15 cellular contexts compared by ENCODE assay signal in the genomic region with DNA sequence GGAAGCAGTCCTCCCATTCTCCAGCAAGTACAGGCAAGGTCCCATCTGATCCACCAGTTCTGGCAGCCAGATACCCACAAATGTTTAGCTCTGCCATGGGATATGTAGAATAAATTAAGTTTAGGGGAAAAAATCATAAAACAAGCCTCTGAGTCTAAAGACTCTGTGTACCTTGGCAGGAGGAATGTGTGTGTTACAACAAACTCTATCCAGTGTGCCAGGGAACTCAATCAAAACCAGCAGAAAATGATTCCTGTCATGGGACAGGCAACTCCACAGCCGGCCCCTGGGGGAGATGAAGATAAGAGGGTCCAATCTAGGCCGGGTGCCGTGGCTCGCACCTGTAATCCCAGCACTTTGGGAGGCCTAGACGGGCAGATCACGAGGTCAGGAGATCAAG.
"Had no signal": no experiment of that assay in that cellular context is flagged by ENCODE, and none has a peak within 500 bp of the region (broad histone marks: within the 10 kb centered on the region; RNA-seq: fewer than 3 reads in every experiment).

No MANE protein-coding gene starts in this region.

- DNase-seq: activated CD4-positive, alpha-beta T cell treated with anti-CD3 and anti-CD28 coated beads, Interleukin-2, amount 50 U/mL, for 4 hours; activated CD8-positive, alpha-beta memory T cell treated with anti-CD3 and anti-CD28 coated beads, Interleukin-2, amount 10 ng/mL, durations not matched to agents 7 days and 5 days; activated effector memory CD4-positive, alpha-beta T cell treated with anti-CD3 and anti-CD28 coated beads, Interleukin-2, amount 50 U/mL, for 16 hours; activated T-cell treated with anti-CD3 and anti-CD28 coated beads, Interleukin-2, amount 50 U/mL, for 24 hours; amygdala; effector CD8-positive, alpha-beta T cell; hippocampal formation; kidney glomerular epithelial cell; lower lobe of right lung; naive thymus-derived CD4-positive, alpha-beta T cell; SIG-M5; stimulated activated CD4-positive, alpha-beta T cell treated with anti-CD3 and anti-CD28 coated beads, Interleukin-15, amount 100 ng/mL, for 24 hours; stimulated activated CD4-positive, alpha-beta T cell treated with anti-CD3 and anti-CD28 coated beads, Interleukin-4, amount 100 ng/mL, for 24 hours; T-helper 2 cell had no signal

- H3K36me3 ChIP-seq: lower lobe of right lung, tibial nerve had no signal

- ATAC-seq: activated CD8-positive, alpha-beta memory T cell treated with anti-CD3 and anti-CD28 coated beads, Interleukin-2, amount 10 ng/mL, durations not matched to agents 7 days and 5 days; lower lobe of right lung; naive thymus-derived CD4-positive, alpha-beta T cell had no signal

- H3K9me3 ChIP-seq: lower lobe of right lung, tibial nerve had no signal

- H3K27me3 ChIP-seq: tibial nerve had no signal

- H3K27ac ChIP-seq: lower lobe of right lung had no signal

- H3K4me3 ChIP-seq: lower lobe of right lung, tibial nerve had no signal
